Comparison of ENCODE assay signal across 23 cellular contexts in genomic region chr10:86438091-86438749, GRCh38.
DNase-seq lines count a peak whose midpoint lies in the region; ATAC-seq, FAIRE-seq and TF ChIP-seq lines count a peak whose summit lies in the region.
"Had no signal": no experiment of that assay in that cellular context is flagged by ENCODE, and none has a peak within 500 bp of the region (broad histone marks: within the 10 kb centered on the region; RNA-seq: fewer than 3 reads in every experiment).

No MANE protein-coding gene starts in this region.

- 16 to 70% (median 32%) methylated on average over 8 of the region's 8 CpGs for WGBS in small intestine, 3 donors

- DNase-seq in HFFc6 (no peak), left lobe of liver (ENCODE audit: low spot score) (peak; percentile 49), small intestine (no peak), NCI-H345 (lab: John Stamatoyannopoulos, UW) (no peak), HAP-1 (ENCODE audit: low spot score in 2 of 2) (no peak)
- no peak for DNase-seq in activated T-helper 1 cell treated with anti-CD3 and anti-CD28 coated beads, Interleukin-12 subunit alpha, Interleukin-12 subunit beta, Interleukin-2, Interleukin-4 antibody, amounts not matched to agents 30 ng/mL and 10 ng/mL and 1 ng/mL, durations not matched to agents 14 hours and 24 hours and 36 hours (ENCODE audit: low spot score)
- DNase-seq: activated CD4-positive, alpha-beta T cell treated with anti-CD3 and anti-CD28 coated beads for 4 hours; activated CD8-positive, alpha-beta memory T cell treated with anti-CD3 and anti-CD28 coated beads, Interleukin-2, amount 10 ng/mL, durations not matched to agents 7 days and 5 days; activated naive CD8-positive, alpha-beta T cell treated with anti-CD3 and anti-CD28 coated beads, Interleukin-2, amount 10 ng/mL, durations not matched to agents 7 days and 5 days; cerebellar nuclear complex; DND-41; hippocampal formation; left lung; NCI-H510A; occipital lobe; OCI-M1; SK-N-SH had no signal

- in situ Hi-C loops in HAP-1 (cut with MboI; ENCODE audit: low sequenced_read_pairs): no loop called here

- H3K27ac ChIP-seq in small intestine (ENCODE audit: low read depth in 1 of 2, low read length in 1 of 2): peak overlapping the region; percentile 11 to 14
- H3K27ac ChIP-seq: C4-2B, gastroesophageal sphincter had no signal

- H3K4me1 ChIP-seq in small intestine (ENCODE audit: control insufficient read depth in 2 of 2, insufficient read depth in 1 of 2, low read depth in 1 of 2, low read length in 1 of 2) (peaks cover 4 to 10% of the 10 kb centered on the region in 2 donors), HAP-1 (no peaks in the 10 kb centered on the region)

- peak overlapping the region; percentile 29; the same call in 1 of the 2 replicates for H3K27ac Mint-ChIP-seq in HFFc6
- peak overlapping the region; percentile 5 for H3K27ac Mint-ChIP-seq in activated T-helper 1 cell treated with anti-CD3 and anti-CD28 coated beads, Interleukin-12 subunit alpha, Interleukin-12 subunit beta, Interleukin-2, Interleukin-4 antibody, amounts not matched to agents 30 ng/mL and 10 ng/mL and 1 ng/mL, durations not matched to agents 14 hours and 24 hours and 36 hours
- H3K27ac Mint-ChIP-seq: activated CD8-positive, alpha-beta memory T cell treated with anti-CD3 and anti-CD28 coated beads, Interleukin-2, amount 10 ng/mL, durations not matched to agents 7 days and 5 days; activated naive CD8-positive, alpha-beta T cell treated with anti-CD3 and anti-CD28 coated beads, Interleukin-2, amount 10 ng/mL, durations not matched to agents 7 days and 5 days; IgD-negative memory B cell had no signal

- ATAC-seq in left lobe of liver: peak; percentile 31
- ATAC-seq in HG02973 (IDR thresholded peaks at IDR 0.05; ENCODE audit: unreplicated experiment): no peak
- ATAC-seq: activated CD8-positive, alpha-beta memory T cell treated with anti-CD3 and anti-CD28 coated beads, Interleukin-2, amount 10 ng/mL, durations not matched to agents 7 days and 5 days; activated T-helper 17 cell treated with anti-CD3 and anti-CD28 coated beads, Interleukin-2, amount 50 U/mL, for 72 hours; gastroesophageal sphincter; left lung had no signal

- no peaks in the 10 kb centered on the region for H3K9me3 Mint-ChIP-seq in HFFc6
- no peaks in the 10 kb centered on the region for H3K9me3 Mint-ChIP-seq in activated T-helper 1 cell treated with anti-CD3 and anti-CD28 coated beads, Interleukin-12 subunit alpha, Interleukin-12 subunit beta, Interleukin-2, Interleukin-4 antibody, amounts not matched to agents 30 ng/mL and 10 ng/mL and 1 ng/mL, durations not matched to agents 14 hours and 24 hours and 36 hours
- H3K9me3 Mint-ChIP-seq: activated naive CD8-positive, alpha-beta T cell treated with anti-CD3 and anti-CD28 coated beads, Interleukin-2, amount 10 ng/mL, durations not matched to agents 7 days and 5 days; activated T-helper 17 cell treated with anti-CD3 and anti-CD28 coated beads, Interleukin-2, amount 50 U/mL, for 72 hours; IgD-negative memory B cell had no signal

- TF ChIP-seq CTCF in HFFc6 (IDR thresholded peaks at IDR 0.05): no peak

- H3K4me3 ChIP-seq in small intestine (ENCODE audit: low read depth in 1 of 2, low read length in 2 of 2) (no peak overlapping the region), HAP-1 (no peak overlapping the region)
- H3K4me3 ChIP-seq: gastroesophageal sphincter, left lung had no signal

- H3K4me3 Mint-ChIP-seq in HFFc6: no peak overlapping the region
- no peak overlapping the region for H3K4me3 Mint-ChIP-seq in activated T-helper 1 cell treated with anti-CD3 and anti-CD28 coated beads, Interleukin-12 subunit alpha, Interleukin-12 subunit beta, Interleukin-2, Interleukin-4 antibody, amounts not matched to agents 30 ng/mL and 10 ng/mL and 1 ng/mL, durations not matched to agents 14 hours and 24 hours and 36 hours
- H3K4me3 Mint-ChIP-seq: activated CD8-positive, alpha-beta memory T cell treated with anti-CD3 and anti-CD28 coated beads, Interleukin-2, amount 10 ng/mL, durations not matched to agents 7 days and 5 days; activated naive CD8-positive, alpha-beta T cell treated with anti-CD3 and anti-CD28 coated beads, Interleukin-2, amount 10 ng/mL, durations not matched to agents 7 days and 5 days; activated T-helper 17 cell treated with anti-CD3 and anti-CD28 coated beads, Interleukin-2, amount 50 U/mL, for 72 hours; IgD-negative memory B cell had no signal

- peaks cover 5 to 17% of the 10 kb centered on the region in 2 donors for H3K36me3 ChIP-seq in small intestine (ENCODE audit: control insufficient read depth in 2 of 2, insufficient read depth in 2 of 2, low read length in 2 of 2)
- H3K36me3 ChIP-seq in HAP-1 (replicated peaks): peaks cover 37% of the 10 kb centered on the region

- H3K36me3 Mint-ChIP-seq in HFFc6 (ENCODE audit: low read depth): peaks cover 42% of the 10 kb centered on the region
- H3K36me3 Mint-ChIP-seq in activated T-helper 1 cell treated with anti-CD3 and anti-CD28 coated beads, Interleukin-12 subunit alpha, Interleukin-12 subunit beta, Interleukin-2, Interleukin-4 antibody, amounts not matched to agents 30 ng/mL and 10 ng/mL and 1 ng/mL, durations not matched to agents 14 hours and 24 hours and 36 hours (ENCODE audit: low read depth): peaks cover 32% of the 10 kb centered on the region

- H3K27me3 Mint-ChIP-seq in HFFc6 (ENCODE audit: insufficient read depth): no peaks in the 10 kb centered on the region; the same call in none of the 2 replicates
- H3K27me3 Mint-ChIP-seq in activated T-helper 1 cell treated with anti-CD3 and anti-CD28 coated beads, Interleukin-12 subunit alpha, Interleukin-12 subunit beta, Interleukin-2, Interleukin-4 antibody, amounts not matched to agents 30 ng/mL and 10 ng/mL and 1 ng/mL, durations not matched to agents 14 hours and 24 hours and 36 hours (ENCODE audit: insufficient read depth): no peaks in the 10 kb centered on the region
- H3K27me3 Mint-ChIP-seq: activated CD8-positive, alpha-beta memory T cell treated with anti-CD3 and anti-CD28 coated beads, Interleukin-2, amount 10 ng/mL, durations not matched to agents 7 days and 5 days; activated naive CD8-positive, alpha-beta T cell treated with anti-CD3 and anti-CD28 coated beads, Interleukin-2, amount 10 ng/mL, durations not matched to agents 7 days and 5 days; activated T-helper 17 cell treated with anti-CD3 and anti-CD28 coated beads, Interleukin-2, amount 50 U/mL, for 72 hours; IgD-negative memory B cell had no signal

- intact Hi-C loops in activated T-helper 1 cell treated with anti-CD3 and anti-CD28 coated beads, Interleukin-12 subunit alpha, Interleukin-12 subunit beta, Interleukin-2, Interleukin-4 antibody, amounts not matched to agents 30 ng/mL and 10 ng/mL and 1 ng/mL, durations not matched to agents 14 hours and 24 hours and 36 hours (cut with micrococcal nuclease): no loop called here

- H3K27me3 ChIP-seq in small intestine (ENCODE audit: control insufficient read depth in 2 of 2, insufficient read depth in 2 of 2, low read length in 2 of 2): no peaks in the 10 kb centered on the region
- no peaks in the 10 kb centered on the region for H3K27me3 ChIP-seq in HAP-1 (ENCODE audit: low read depth)
- H3K27me3 ChIP-seq: gastroesophageal sphincter, left lung had no signal

- no peaks in the 10 kb centered on the region for H3K9me3 ChIP-seq in small intestine (ENCODE audit: control insufficient read depth, low read depth)
- H3K9me3 ChIP-seq in HAP-1: no peaks in the 10 kb centered on the region
- H3K9me3 ChIP-seq: gastroesophageal sphincter, left lung, SK-N-SH had no signal

- no peak for FAIRE-seq in small intestine (lab: Jason Lieb, UNC)
- FAIRE-seq: endothelial cell of umbilical vein had no signal

- H3K4me1 Mint-ChIP-seq in HFFc6 (ENCODE audit: low read depth): peaks cover 27% of the 10 kb centered on the region
- H3K4me1 Mint-ChIP-seq in activated T-helper 1 cell treated with anti-CD3 and anti-CD28 coated beads, Interleukin-12 subunit alpha, Interleukin-12 subunit beta, Interleukin-2, Interleukin-4 antibody, amounts not matched to agents 30 ng/mL and 10 ng/mL and 1 ng/mL, durations not matched to agents 14 hours and 24 hours and 36 hours (ENCODE audit: low read depth): peaks cover 30% of the 10 kb centered on the region
- H3K4me1 Mint-ChIP-seq: IgD-negative memory B cell had no signal
